Comparison of ENCODE assay signal across 1 cellular context in genomic region chr1:247084771-247085170, GRCh38.
TF ChIP-seq lines count a peak whose summit lies in the region.

No MANE protein-coding gene starts in this region.

TF ChIP-seq in IMR-90, 13 proteins besides CTCF, POLR2A, EP300 and RAD21:
- TF ChIP-seq CHD1 (IDR thresholded peaks at IDR 0.05; ENCODE audit: low read depth, low read length) = no peak
- no peak for TF ChIP-seq RFX5 (IDR thresholded peaks at IDR 0.05; ENCODE audit: low read depth, low read length)
- no peak for TF ChIP-seq MAZ (IDR thresholded peaks at IDR 0.05; ENCODE audit: borderline replicate concordance, low read depth, low read length)
- no peak for TF ChIP-seq SMC3 (IDR thresholded peaks at IDR 0.05; ENCODE audit: low read depth, low read length)
- TF ChIP-seq RCOR1 (IDR thresholded peaks at IDR 0.05; ENCODE audit: insufficient replicate concordance, low read length) = no peak
- no peak for TF ChIP-seq MAFK (IDR thresholded peaks at IDR 0.05; ENCODE audit: low read depth, low read length)
